In genomic region chr17:47847341-47848197, GRCh38 we compare ENCODE assay signal across 8 cellular contexts. TPM values are rescaled to one million over a fixed set of nuclear protein-coding genes. Genes with fewer than 3 reads are reported as not detected.
A peak's percentile ranks its signal among the peaks of the same experiment; 100 is the strongest.
DNase-seq lines count a peak whose midpoint lies in the region; FAIRE-seq and TF ChIP-seq lines count a peak whose summit lies in the region.

No MANE protein-coding gene starts in this region.

- in situ Hi-C loops in GM13976 (cut with MboI; ENCODE audit: low sequenced_read_pairs, unreplicated experiment): no loop called here

- CTCF ChIA-PET in AG04450 (lab: Charles Lee): interaction anchor here (0.6 to 10.8 kb wide), 3 partner anchors 16 to 1902 kb away, joined by 3 to 502 read pairs (median 4); partner anchors contain the start of gene SP2

- peaks cover 9% of the 10 kb centered on the region; the same call in 1 of the 2 replicates for H3K9me3 ChIP-seq in AG04450 (ENCODE audit: control insufficient read depth, insufficient read depth, low read length)

- H3K4me3 Mint-ChIP-seq in T-helper 2 cell treated with Interferon-gamma antibody and Interleukin-4, amounts not matched to agents 5 μg/mL and 100 μg/mL, for 36 hours: no peak overlapping the region

- H3K4me3 ChIP-seq in AG04450 (ENCODE audit: low read depth, low read length): no peak overlapping the region
- peak overlapping the region; percentile 35 for H3K4me3 ChIP-seq in iPS-11a (ENCODE audit: low read depth, low read length)

- FAIRE-seq in HTR-8/SVneo (lab: Jason Lieb, UNC) (no peak), GM19239 (lab: Jason Lieb, UNC) (no peak)

- POLR2A ChIA-PET in AG04450 (lab: Yijun Ruan, JAX): no interaction called here

- DNase-seq in AG04450 (ENCODE audit: low read depth, low spot score) (no peak), GM13976 (ENCODE audit: low spot score) (no peak), HTR-8/SVneo (ENCODE audit: insufficient read length, low spot score) (no peak), mesenteric fat pad (ENCODE audit: low spot score) (no peak), GM19239 (ENCODE audit: insufficient read length, low spot score) (no peak)
- DNase-seq in activated CD4-positive, alpha-beta T cell treated with anti-CD3 and anti-CD28 coated beads, Interleukin-2, amount 50 U/mL, for 1 hour: peak; percentile 29
- no peak for DNase-seq in T-helper 2 cell treated with Interferon-gamma antibody and Interleukin-4, amounts not matched to agents 5 μg/mL and 100 μg/mL, for 36 hours (ENCODE audit: low spot score)

- peaks cover 70% of the 10 kb centered on the region for H3K27me3 Mint-ChIP-seq in T-helper 2 cell treated with Interferon-gamma antibody and Interleukin-4, amounts not matched to agents 5 μg/mL and 100 μg/mL, for 36 hours (ENCODE audit: low read depth)

- H3K27ac ChIP-seq in AG04450 (ENCODE audit: low read depth, low read length): no peak overlapping the region

- H3K4me1 Mint-ChIP-seq in T-helper 2 cell treated with Interferon-gamma antibody and Interleukin-4, amounts not matched to agents 5 μg/mL and 100 μg/mL, for 36 hours (ENCODE audit: low read depth): peaks cover 10% of the 10 kb centered on the region

- no peaks in the 10 kb centered on the region for H3K9me3 Mint-ChIP-seq in T-helper 2 cell treated with Interferon-gamma antibody and Interleukin-4, amounts not matched to agents 5 μg/mL and 100 μg/mL, for 36 hours

- H3K36me3 Mint-ChIP-seq in T-helper 2 cell treated with Interferon-gamma antibody and Interleukin-4, amounts not matched to agents 5 μg/mL and 100 μg/mL, for 36 hours (ENCODE audit: low read depth): no peaks in the 10 kb centered on the region

- H3K27me3 ChIP-seq in AG04450 (ENCODE audit: control insufficient read depth, insufficient read depth, low read length): peaks cover 63% of the 10 kb centered on the region

- peak; percentile 32; the same call in 1 of the 2 replicates for TF ChIP-seq CTCF in AG04450 (IDR thresholded peaks at IDR 0.05; ENCODE audit: low read depth, low read length)
- TF ChIP-seq CTCF in GM13976 (IDR thresholded peaks at IDR 0.05; ENCODE audit: borderline replicate concordance, control extremely low read depth, extremely low read depth, insufficient read depth, missing control alignments): peak; percentile 20

- no peak overlapping the region for H3K27ac Mint-ChIP-seq in T-helper 2 cell treated with Interferon-gamma antibody and Interleukin-4, amounts not matched to agents 5 μg/mL and 100 μg/mL, for 36 hours

RNA-seq across cellular contexts. Expression of gene SP6, which starts 3.4 kb away (rescaled TPM):
- 0.04 and 0.05 TPM in 2 replicates for polyA plus RNA-seq in AG04450 (2011; rRNA removed)
- 0.09 and 0.37 TPM in 2 replicates for polyA minus RNA-seq in AG04450 (2011; rRNA and poly(A)+ RNA removed)
- total RNA-seq in mesenteric fat pad: 1.9 TPM

RNA-seq across cellular contexts. Expression of gene SCRN2, which starts 6.5 kb away (rescaled TPM):
- 13.3 and 17.2 TPM in 2 replicates for polyA plus RNA-seq in AG04450 (2011; rRNA removed)
- polyA minus RNA-seq in AG04450 (2011; rRNA and poly(A)+ RNA removed): 9.9 and 10.7 TPM in 2 replicates
- 70.6 TPM for total RNA-seq in mesenteric fat pad

RNA-seq across cellular contexts. Expression of gene LRRC46, which starts 16.1 kb away (rescaled TPM):
- polyA plus RNA-seq in AG04450 (2011; rRNA removed): 0.55 and 0.67 TPM in 2 replicates
- polyA minus RNA-seq in AG04450 (2011; rRNA and poly(A)+ RNA removed): 0.37 and 0.52 TPM in 2 replicates
- total RNA-seq in mesenteric fat pad: not detected

RNA-seq across cellular contexts. Expression of gene MRPL10, which starts 16.2 kb away (rescaled TPM):
- polyA plus RNA-seq in AG04450 (2011; rRNA removed): 62.9 and 64.4 TPM in 2 replicates
- polyA minus RNA-seq in AG04450 (2011; rRNA and poly(A)+ RNA removed): 65.8 and 78.0 TPM in 2 replicates
- total RNA-seq in mesenteric fat pad: 33.5 TPM

RNA-seq across cellular contexts. Expression of gene OSBPL7, which starts 26.0 kb away (rescaled TPM):
- polyA plus RNA-seq in AG04450 (2011; rRNA removed): 5.3 and 6.2 TPM in 2 replicates
- polyA minus RNA-seq in AG04450 (2011; rRNA and poly(A)+ RNA removed): 10.3 and 12.3 TPM in 2 replicates
- 5.1 TPM for total RNA-seq in mesenteric fat pad
